1 cellular context compared by ENCODE assay signal in genomic region chr16:55571191-55571897, GRCh38.
TF ChIP-seq lines count a peak whose summit lies in the region.

No MANE protein-coding gene starts in this region.

TF ChIP-seq in HepG2, 621 proteins besides CTCF, POLR2A, EP300 and RAD21 (continued from another document and continues in another):
- TF ChIP-seq ZSCAN9 (CRISPR knock-in tag; IDR thresholded peaks at IDR 0.05; ENCODE audit: borderline replicate concordance) (peak; percentile 87), MYC (CRISPR knock-in tag; IDR thresholded peaks at IDR 0.05; ENCODE audit: borderline replicate concordance) (no peak), KLF16 (CRISPR knock-in tag; IDR thresholded peaks at IDR 0.05) (no peak; a peak in 1 of 4 replicates), FOXP4 (CRISPR knock-in tag; IDR thresholded peaks at IDR 0.05) (peak; percentile 49; the same call in 1 of the 2 replicates), HOXA3 (CRISPR knock-in tag; IDR thresholded peaks at IDR 0.05) (peak; percentile 35; the same call in 1 of the 2 replicates), ZNF878 (CRISPR knock-in tag; IDR thresholded peaks at IDR 0.05) (peak; percentile 56; the same call in 1 of the 2 replicates), CEBPB (IDR thresholded peaks at IDR 0.05; ENCODE audit: borderline replicate concordance, low read depth, low read length) (peak; percentile 67), GATAD2A (CRISPR knock-in tag; IDR thresholded peaks at IDR 0.05) (peak; percentile 89), ETV5 (CRISPR knock-in tag; IDR thresholded peaks at IDR 0.05; ENCODE audit: borderline replicate concordance) (peak; percentile 73; the same call in 1 of the 2 replicates), ELF1 (CRISPR knock-in tag; IDR thresholded peaks at IDR 0.05) (peak; percentile 35; the same call in 1 of the 2 replicates), TFAP4 (IDR thresholded peaks at IDR 0.05; ENCODE audit: borderline replicate concordance, low read depth) (peak; percentile 51; the same call in 1 of the 2 replicates), ZFP91 (CRISPR knock-in tag; IDR thresholded peaks at IDR 0.05; ENCODE audit: borderline replicate concordance) (no peak), NR2F1 (CRISPR knock-in tag; IDR thresholded peaks at IDR 0.05) (peak in 1 of 2 experiments; percentile 64; a peak in 2 of 4 replicates), RXRA (CRISPR knock-in tag; IDR thresholded peaks at IDR 0.05) (peak; percentile 89; the same call in 1 of the 2 replicates), ZNF331 (CRISPR knock-in tag; IDR thresholded peaks at IDR 0.05) (peak; percentile 78), POGZ (CRISPR knock-in tag; IDR thresholded peaks at IDR 0.05) (peak; percentile 85), HNRNPL (IDR thresholded peaks at IDR 0.05; ENCODE audit: low read depth, low read length) (no peak), RERE (CRISPR knock-in tag; IDR thresholded peaks at IDR 0.05; ENCODE audit: low read depth) (peak; percentile 55; the same call in 1 of the 2 replicates), ZNF281 (CRISPR knock-in tag; IDR thresholded peaks at IDR 0.05; ENCODE audit: borderline replicate concordance) (peak; percentile 37; the same call in 1 of the 2 replicates), MLX (CRISPR knock-in tag; IDR thresholded peaks at IDR 0.05) (peak; percentile 33; the same call in 1 of the 2 replicates), SIX4 (CRISPR knock-in tag; IDR thresholded peaks at IDR 0.05) (peak; percentile 72), TFE3 (CRISPR knock-in tag; IDR thresholded peaks at IDR 0.05) (peak; percentile 88), SALL1 (CRISPR knock-in tag; IDR thresholded peaks at IDR 0.05) (peak; percentile 82), ZKSCAN8 (CRISPR knock-in tag; IDR thresholded peaks at IDR 0.05; ENCODE audit: borderline replicate concordance) (peak; percentile 56; the same call in 1 of the 2 replicates), TBX2 (CRISPR knock-in tag; IDR thresholded peaks at IDR 0.05; ENCODE audit: borderline replicate concordance) (peak; percentile 61; the same call in 1 of the 2 replicates), SOX13 (IDR thresholded peaks at IDR 0.05) (peak; percentile 46; the same call in 1 of the 2 replicates), SOX13 (CRISPR knock-in tag; conservative IDR thresholded peaks at IDR 0.05 in 1 of 2, IDR thresholded peaks at IDR 0.05 in 1 of 2) (peak in 1 of 2 experiments; percentile 94; a peak in 2 of 4 replicates), TBL1XR1 (IDR thresholded peaks at IDR 0.05; ENCODE audit: borderline replicate concordance, low read length, partially characterized antibody) (peak; percentile 43), ARID5B (CRISPR knock-in tag; IDR thresholded peaks at IDR 0.05) (peak; percentile 94), THAP11 (CRISPR knock-in tag; IDR thresholded peaks at IDR 0.05) (peak; percentile 43; the same call in 1 of the 2 replicates), RFXANK (CRISPR knock-in tag; IDR thresholded peaks at IDR 0.05) (0 out of 2 replicates have a peak, but pooled peaks have one; percentile 33), HOXA9 (CRISPR knock-in tag; IDR thresholded peaks at IDR 0.05; ENCODE audit: borderline replicate concordance) (no peak), ZGPAT (CRISPR knock-in tag; IDR thresholded peaks at IDR 0.05) (peak; percentile 83), ZFX (CRISPR knock-in tag; IDR thresholded peaks at IDR 0.05; ENCODE audit: low read depth) (0 out of 2 replicates have a peak, but pooled peaks have one; percentile 19), GATA4 (IDR thresholded peaks at IDR 0.05; ENCODE audit: borderline replicate concordance, low read depth) (peak; percentile 79; the same call in 1 of the 2 replicates), SOX5 (CRISPR knock-in tag; IDR thresholded peaks at IDR 0.05; ENCODE audit: borderline replicate concordance) (peak; percentile 89), FOXA1 (IDR thresholded peaks at IDR 0.05) (no peak), FOXA1 (CRISPR knock-in tag; IDR thresholded peaks at IDR 0.05) (peak; percentile 59)
